24 cellular contexts compared by ENCODE assay signal in genomic region chr2:134795765-134796164, GRCh38. TPM values are rescaled to one million over a fixed set of nuclear protein-coding genes. Genes with fewer than 3 reads are reported as not detected.
DNase-seq lines count a peak whose midpoint lies in the region; ATAC-seq, FAIRE-seq and TF ChIP-seq lines count a peak whose summit lies in the region.
"Had no signal": no experiment of that assay in that cellular context is flagged by ENCODE, and none has a peak within 500 bp of the region (broad histone marks: within the 10 kb centered on the region; RNA-seq: fewer than 3 reads in every experiment).

No MANE protein-coding gene starts in this region.

- H3K27me3 ChIP-seq in bronchial epithelial cell (ENCODE audit: control insufficient read depth, insufficient read depth, low read length): no peaks in the 10 kb centered on the region
- H3K27me3 ChIP-seq: BE2C, BLaER1 had no signal

- no peak for TF ChIP-seq CTCF in bronchial epithelial cell (IDR thresholded peaks at IDR 0.05; ENCODE audit: insufficient read depth, low read length, severe bottlenecking)

- H3K36me3 ChIP-seq in bronchial epithelial cell (ENCODE audit: control insufficient read depth, insufficient read depth, low read length): no peaks in the 10 kb centered on the region
- H3K36me3 ChIP-seq: BE2C, BLaER1 had no signal

- DNase-seq in M059J (ENCODE audit: low read depth) (peak; percentile 27), bronchial epithelial cell (ENCODE audit: low read depth) (peak; percentile 73), substantia nigra (lab: John Stamatoyannopoulos, UW) (no peak), GM19238 (ENCODE audit: insufficient read length, low spot score) (no peak)
- DNase-seq in activated CD4-positive, alpha-beta T cell treated with anti-CD3 and anti-CD28 coated beads, Interleukin-2, amount 10 ng/mL, durations not matched to agents 7 days and 5 days: no peak
- DNase-seq: 8988T; ACHN; BE2C; C1 segment of cervical spinal cord; Calu3; CD4-positive, alpha-beta memory T cell; CD4-positive, CD25-positive, alpha-beta regulatory T cell; CD8-positive, alpha-beta memory T cell; COR-L47; DMS79 treated with DMSO at 0.1 percent for 48 hours; GF-D8 had no signal

- H3K27ac ChIP-seq in substantia nigra (ENCODE audit: low read depth, low read length, poor library complexity, severe bottlenecking): no peak overlapping the region
- H3K27ac ChIP-seq: BLaER1 had no signal

- H3K4me1 Mint-ChIP-seq in activated CD4-positive, alpha-beta T cell treated with anti-CD3 and anti-CD28 coated beads, Interleukin-2, amount 10 ng/mL, durations not matched to agents 7 days and 5 days: no peaks in the 10 kb centered on the region
- H3K4me1 Mint-ChIP-seq: CD14-positive monocyte; CD4-positive, alpha-beta memory T cell; CD4-positive, CD25-positive, alpha-beta regulatory T cell; CD8-positive, alpha-beta memory T cell had no signal

- H3K27ac Mint-ChIP-seq in activated CD4-positive, alpha-beta T cell treated with anti-CD3 and anti-CD28 coated beads, Interleukin-2, amount 10 ng/mL, durations not matched to agents 7 days and 5 days: no peak overlapping the region
- H3K27ac Mint-ChIP-seq: CD4-positive, alpha-beta memory T cell; CD4-positive, CD25-positive, alpha-beta regulatory T cell; CD8-positive, alpha-beta memory T cell had no signal

- peak; percentile 60 for ATAC-seq in esophagus mucosa

- POLR2A ChIA-PET in activated CD4-positive, alpha-beta T cell treated with anti-CD3 and anti-CD28 coated beads, Interleukin-2, amount 10 ng/mL, durations not matched to agents 7 days and 5 days (lab: Charles Lee): no interaction called here

- no peaks in the 10 kb centered on the region for H3K36me3 Mint-ChIP-seq in activated CD4-positive, alpha-beta T cell treated with anti-CD3 and anti-CD28 coated beads, Interleukin-2, amount 10 ng/mL, durations not matched to agents 7 days and 5 days (ENCODE audit: low read depth)
- H3K36me3 Mint-ChIP-seq: CD14-positive monocyte; CD4-positive, alpha-beta memory T cell; CD4-positive, CD25-positive, alpha-beta regulatory T cell; CD8-positive, alpha-beta memory T cell had no signal

- H3K4me3 Mint-ChIP-seq in activated CD4-positive, alpha-beta T cell treated with anti-CD3 and anti-CD28 coated beads, Interleukin-2, amount 10 ng/mL, durations not matched to agents 7 days and 5 days: no peak overlapping the region
- H3K4me3 Mint-ChIP-seq: CD14-positive monocyte; CD4-positive, alpha-beta memory T cell; CD4-positive, CD25-positive, alpha-beta regulatory T cell; CD8-positive, alpha-beta memory T cell had no signal

- no peak for FAIRE-seq in bronchial epithelial cell (lab: Jason Lieb, UNC)
- FAIRE-seq: A204.1, D721Med, G401.6, GM12891 had no signal

- H3K27me3 Mint-ChIP-seq in activated CD4-positive, alpha-beta T cell treated with anti-CD3 and anti-CD28 coated beads, Interleukin-2, amount 10 ng/mL, durations not matched to agents 7 days and 5 days: peaks cover 7% of the 10 kb centered on the region

- no peaks in the 10 kb centered on the region for H3K9me3 Mint-ChIP-seq in activated CD4-positive, alpha-beta T cell treated with anti-CD3 and anti-CD28 coated beads, Interleukin-2, amount 10 ng/mL, durations not matched to agents 7 days and 5 days
- H3K9me3 Mint-ChIP-seq: CD4-positive, alpha-beta memory T cell; CD8-positive, alpha-beta memory T cell had no signal

- H3K4me3 ChIP-seq in bronchial epithelial cell (ENCODE audit: low read depth, low read length): no peak overlapping the region
- H3K4me3 ChIP-seq: BLaER1 had no signal

- CTCF ChIA-PET in activated CD4-positive, alpha-beta T cell treated with anti-CD3 and anti-CD28 coated beads, Interleukin-2, amount 10 ng/mL, durations not matched to agents 7 days and 5 days (lab: Charles Lee): no interaction called here

RNA-seq across cellular contexts. Expression of gene ACMSD, which starts 42.7 kb away (rescaled TPM):
- not detected in 2 replicates for total RNA-seq in M059J (2014; rRNA removed; shearing (Covaris generic))
- total RNA-seq in bronchial epithelial cell: not detected in 2 replicates
- not detected for total RNA-seq in esophagus mucosa
- not detected for total RNA-seq in activated CD4-positive, alpha-beta T cell treated with anti-CD3 and anti-CD28 coated beads, Interleukin-2, amount 10 ng/mL, durations not matched to agents 7 days and 5 days
- total RNA-seq: A673; Calu3; CD4-positive, alpha-beta memory T cell; CD4-positive, CD25-positive, alpha-beta regulatory T cell; CD8-positive, alpha-beta memory T cell had no signal

Comparison
In these comparisons a context has a peak if more than half of its experiments do, and no peak if none do; other contexts are left out.
1. DNase-seq: peak in M059J (single experiment) and bronchial epithelial cell (single experiment); none in substantia nigra (0 of 49), activated CD4-positive, alpha-beta T cell treated with anti-CD3 and anti-CD28 coated beads, Interleukin-2, amount 10 ng/mL, durations not matched to agents 7 days and 5 days (single experiment) and GM19238 (single experiment).